ENCODE assay signal across 8 cellular contexts in the genomic region with DNA sequence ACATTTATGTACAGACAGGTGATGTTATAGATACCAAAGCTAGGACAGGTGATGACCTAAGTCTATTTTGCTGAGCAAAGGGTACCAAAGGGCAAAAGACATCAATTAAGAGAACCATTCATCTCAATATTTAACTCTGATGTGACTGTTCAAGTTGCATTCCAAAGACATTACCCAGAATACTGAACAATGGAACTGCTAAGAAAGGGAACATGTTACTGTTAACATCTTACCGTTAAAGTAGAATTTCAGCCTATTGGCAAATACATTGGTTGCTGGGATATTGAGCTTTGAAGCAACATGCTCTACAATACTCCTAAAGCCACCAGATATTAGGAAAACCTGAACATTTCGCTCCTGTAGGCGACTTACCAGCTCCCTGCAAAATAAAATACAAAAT. TPM values are rescaled to one million over a fixed set of nuclear protein-coding genes. Genes with fewer than 3 reads are reported as not detected.
A peak's percentile ranks its signal among the peaks of the same experiment; 100 is the strongest.
DNase-seq lines count a peak whose midpoint lies in the region; ATAC-seq, FAIRE-seq and TF ChIP-seq lines count a peak whose summit lies in the region.
"Not testable (repeated sequence)": the region's sequence is repeated elsewhere in the genome, so short reads cannot be mapped to it uniquely, and the experiment has no call there.

No MANE protein-coding gene starts in this region.

- TF ChIP-seq POLR2A in HCT116 (IDR thresholded peaks at IDR 0.05; ENCODE audit: borderline replicate concordance, extremely low read depth, insufficient read depth, insufficient read length): not testable (repeated sequence)

- TSS peak; percentile 26 for BruUV-seq in HCT116 (replicated peaks; lab: Mats Ljungman, UMichigan)

- not testable (repeated sequence) for H3K27me3 ChIP-seq in HCT116 (ENCODE audit: insufficient read depth, low read length); SK-N-SH (ENCODE audit: insufficient read depth); astrocyte (ENCODE audit: insufficient read depth, low read length); bronchial epithelial cell (ENCODE audit: control insufficient read depth, insufficient read depth, low read length)

- CTCF ChIA-PET in HCT116 (lab: Charles Lee): not testable (repeated sequence)
- CTCF ChIA-PET in SK-N-SH (lab: Yijun Ruan, JAX): interaction anchor here (0.6 to 1.0 kb wide), 2 partner anchors 45 to 63 kb away, joined by 3 to 4 read pairs; no protein-coding TSS in a partner anchor

- not testable (repeated sequence) for TF ChIP-seq EP300 in SK-N-SH (IDR thresholded peaks at IDR 0.05; ENCODE audit: borderline replicate concordance in 1 of 2, low read depth in 1 of 2, low read length in 1 of 2)

- H3K4me1 ChIP-seq in HCT116 (ENCODE audit: control insufficient read depth in 1 of 2, insufficient read depth in 2 of 2, low read length in 2 of 2); SK-N-SH (ENCODE audit: control insufficient read depth in 1 of 2, insufficient read depth in 2 of 2, low read depth in 1 of 2, low read length in 1 of 2); astrocyte (ENCODE audit: insufficient read depth, low read length): not testable (repeated sequence)

- H3K9ac ChIP-seq in HCT116 (ENCODE audit: low read length); SK-N-SH; astrocyte (ENCODE audit: low read length): not testable (repeated sequence)

- H3K9me3 ChIP-seq in HCT116 (ENCODE audit: control insufficient read depth in 1 of 2, insufficient read depth in 1 of 2, low read depth in 1 of 2, low read length in 2 of 2); SK-N-SH; astrocyte (ENCODE audit: insufficient read depth, low read depth, low read length): not testable (repeated sequence)

- H3K27ac ChIP-seq in HCT116 (ENCODE audit: low read depth, low read length); SK-N-SH (ENCODE audit: low read depth in 2 of 2, low read length in 1 of 2); astrocyte (ENCODE audit: low read depth, low read length): not testable (repeated sequence)

- H3F3A ChIP-seq in SK-N-SH (replicated peaks; ENCODE audit: insufficient read depth): not testable (repeated sequence)

- not testable (repeated sequence) for H3K4me2 ChIP-seq in HCT116 (ENCODE audit: low read length); SK-N-SH; astrocyte (ENCODE audit: low read length)

- POLR2A ChIA-PET in HCT116 (lab: Charles Lee): interaction anchor here (1.4 kb wide), 1 partner anchor 17 kb away, joined by 3 read pairs; no protein-coding TSS in a partner anchor
- POLR2A ChIA-PET in SK-N-SH (lab: Yijun Ruan, JAX): not testable (repeated sequence)

- H3K79me2 ChIP-seq in HCT116 (ENCODE audit: insufficient read depth, low read length); SK-N-SH (ENCODE audit: insufficient read depth); astrocyte (ENCODE audit: insufficient read depth, low read length): not testable (repeated sequence)

- TF ChIP-seq CTCF in HCT116 (IDR thresholded peaks at IDR 0.05 in 2 of 3, conservative IDR thresholded peaks at IDR 0.05 in 1 of 3; ENCODE audit: borderline replicate concordance in 1 of 3, insufficient read depth in 1 of 3, low read depth in 2 of 3, low read length in 2 of 3); SK-N-SH (IDR thresholded peaks at IDR 0.05); astrocyte (IDR thresholded peaks at IDR 0.05; ENCODE audit: insufficient read depth, low read depth, low read length); bronchial epithelial cell (IDR thresholded peaks at IDR 0.05; ENCODE audit: insufficient read depth, low read length, severe bottlenecking); epithelial cell of esophagus (IDR thresholded peaks at IDR 0.05; ENCODE audit: insufficient read depth, low read depth, low read length, missing control alignments); fibroblast of the aortic adventitia (IDR thresholded peaks at IDR 0.05; ENCODE audit: insufficient read depth, low read length); progenitor cell of endocrine pancreas (IDR thresholded peaks at IDR 0.05; ENCODE audit: unreplicated experiment): not testable (repeated sequence)

- not testable (repeated sequence) for H3K9me2 ChIP-seq in HCT116 (ENCODE audit: insufficient read depth); SK-N-SH

- peaks cover 14 to 25% of the 10 kb centered on the region in 2 experiments for H3K36me3 ChIP-seq in HCT116 (ENCODE audit: control insufficient read depth in 1 of 2, insufficient read depth in 2 of 2, low read length in 2 of 2)
- peaks cover 17 to 63% of the 10 kb centered on the region in 2 experiments for H3K36me3 ChIP-seq in SK-N-SH (replicated peaks in 1 of 2; ENCODE audit: control insufficient read depth in 1 of 2, insufficient read depth in 2 of 2, low read length in 1 of 2)
- H3K36me3 ChIP-seq in astrocyte (ENCODE audit: insufficient read depth, low read length): not testable (repeated sequence)
- H3K36me3 ChIP-seq in bronchial epithelial cell (ENCODE audit: control insufficient read depth, insufficient read depth, low read length): peaks cover 14% of the 10 kb centered on the region

- not testable (repeated sequence) for H4K20me1 ChIP-seq in HCT116 (ENCODE audit: insufficient read depth); SK-N-SH (ENCODE audit: insufficient read depth); astrocyte (ENCODE audit: insufficient read depth, low read length)

- H3K36me3 Mint-ChIP-seq in astrocyte (ENCODE audit: low read depth, unreplicated experiment): peaks cover 10% of the 10 kb centered on the region
- H3K36me3 Mint-ChIP-seq in progenitor cell of endocrine pancreas (ENCODE audit: insufficient read depth): peaks cover 14% of the 10 kb centered on the region

- FAIRE-seq in astrocyte (lab: Jason Lieb, UNC); bronchial epithelial cell (lab: Jason Lieb, UNC): not testable (repeated sequence)
- FAIRE-seq in urothelium cell line (lab: Jason Lieb, UNC): peak; percentile 94

- 91% methylated on average over 3 of the region's 3 CpGs for WGBS in SK-N-SH (ENCODE audit: low lambda C conversion rate)

- TF ChIP-seq RAD21 in HCT116 (IDR thresholded peaks at IDR 0.05; ENCODE audit: low read depth); SK-N-SH (IDR thresholded peaks at IDR 0.05; ENCODE audit: low read length): not testable (repeated sequence)

- not testable (repeated sequence) for H2AFZ ChIP-seq in HCT116 (ENCODE audit: low read depth, low read length, poor library complexity, severe bottlenecking); SK-N-SH (ENCODE audit: low read depth); astrocyte (ENCODE audit: low read depth, low read length)

- RAD21 ChIA-PET in HCT116 (lab: Charles Lee; ENCODE audit: low non-redundant PET in 1 of 2, low total read pairs in 2 of 2, uncharacterized antibody in 2 of 2, unreplicated experiment in 2 of 2): not testable (repeated sequence)

- DNase-seq in HCT116 (ENCODE audit: low read depth, low spot score); SK-N-SH; astrocyte (ENCODE audit: low read depth); progenitor cell of endocrine pancreas (ENCODE audit: low spot score, unreplicated experiment); urothelium cell line (ENCODE audit: low spot score): not testable (repeated sequence)
- DNase-seq in bronchial epithelial cell (ENCODE audit: low read depth) (peak; percentile 25), epithelial cell of esophagus (ENCODE audit: low read depth) (peak; percentile 14), fibroblast of the aortic adventitia (ENCODE audit: low read depth) (peak; percentile 45)

- H3K9me3 Mint-ChIP-seq in astrocyte (ENCODE audit: unreplicated experiment); progenitor cell of endocrine pancreas (ENCODE audit: low read depth): not testable (repeated sequence)

- not testable (repeated sequence) for H3K4me3 ChIP-seq in HCT116 (replicated peaks in 1 of 2; ENCODE audit: low read depth in 1 of 2, low read length in 2 of 2); SK-N-SH (ENCODE audit: low read depth in 2 of 2, low read length in 1 of 2); astrocyte (ENCODE audit: insufficient read depth, low read depth, low read length); bronchial epithelial cell (ENCODE audit: low read depth, low read length); epithelial cell of esophagus (ENCODE audit: low read length); fibroblast of the aortic adventitia (ENCODE audit: low read depth, low read length)

- ATAC-seq in HCT116: not testable (repeated sequence)

- not testable (repeated sequence) for H3K4me1 Mint-ChIP-seq in astrocyte (ENCODE audit: low read depth, unreplicated experiment); progenitor cell of endocrine pancreas (ENCODE audit: low read depth)

- not testable (repeated sequence) for H3K27me3 Mint-ChIP-seq in astrocyte (ENCODE audit: low read depth, unreplicated experiment); progenitor cell of endocrine pancreas

- H3K27ac Mint-ChIP-seq in astrocyte (ENCODE audit: unreplicated experiment) (peak overlapping the region; percentile 12), progenitor cell of endocrine pancreas (peak overlapping the region; percentile 29)

- intact Hi-C loops in HCT116 (cut with micrococcal nuclease): not testable (repeated sequence)

- not testable (repeated sequence) for H3K4me3 Mint-ChIP-seq in astrocyte (ENCODE audit: unreplicated experiment); progenitor cell of endocrine pancreas (ENCODE audit: low read depth)

RNA-seq across cellular contexts. Expression of gene PSPH, which starts 34.2 kb away (rescaled TPM):
- 50.7 TPM for total RNA-seq in HCT116 (2021; ENCODE audit: unreplicated experiment)
- polyA plus RNA-seq in HCT116 (2012): 36.6 and 45.9 TPM in 2 replicates
- 42.0 and 50.5 TPM in 2 replicates for polyA plus RNA-seq in SK-N-SH (2012; rRNA removed)
- 39.5 and 46.6 TPM in 2 replicates for polyA plus RNA-seq in SK-N-SH (2012; cell fraction: cytosol; rRNA removed)
- polyA plus RNA-seq in SK-N-SH (2012; cell fraction: nucleus; rRNA removed): 37.2 and 37.3 TPM in 2 replicates
- total RNA-seq in astrocyte: 69.2 and 72.7 TPM in 2 replicates
- total RNA-seq in bronchial epithelial cell: 162 and 199 TPM in 2 replicates
- total RNA-seq in fibroblast of the aortic adventitia (ENCODE audit: low replicate concordance): 48.8 and 84.3 TPM in 2 replicates
- 36.6 and 39.8 TPM in 2 replicates for total RNA-seq in progenitor cell of endocrine pancreas

RNA-seq across cellular contexts. Expression of gene CCT6A, which starts 34.6 kb away (rescaled TPM):
- 257 TPM for total RNA-seq in HCT116 (2021; ENCODE audit: unreplicated experiment)
- 215 and 226 TPM in 2 replicates for polyA plus RNA-seq in HCT116 (2012)
- polyA plus RNA-seq in SK-N-SH (2012; rRNA removed): 221 and 345 TPM in 2 replicates
- polyA plus RNA-seq in SK-N-SH (2012; cell fraction: cytosol; rRNA removed): 338 and 380 TPM in 2 replicates
- polyA plus RNA-seq in SK-N-SH (2012; cell fraction: nucleus; rRNA removed): 175 and 324 TPM in 2 replicates
- 160 and 180 TPM in 2 replicates for total RNA-seq in astrocyte
- 254 and 371 TPM in 2 replicates for total RNA-seq in bronchial epithelial cell
- 188 and 193 TPM in 2 replicates for total RNA-seq in fibroblast of the aortic adventitia (ENCODE audit: low replicate concordance)
- 150 and 159 TPM in 2 replicates for total RNA-seq in progenitor cell of endocrine pancreas

RNA-seq across cellular contexts. Expression of gene SUMF2, which starts 47.1 kb away (rescaled TPM):
- total RNA-seq in HCT116 (2021; ENCODE audit: unreplicated experiment) (173 TPM), astrocyte (87.8 and 96.0 TPM in 2 replicates), bronchial epithelial cell (220 and 228 TPM in 2 replicates), fibroblast of the aortic adventitia (ENCODE audit: low replicate concordance) (177 and 199 TPM in 2 replicates), progenitor cell of endocrine pancreas (89.5 and 90.8 TPM in 2 replicates)
- polyA plus RNA-seq in HCT116 (2012): 154 and 174 TPM in 2 replicates
- 130 and 162 TPM in 2 replicates for polyA plus RNA-seq in SK-N-SH (2012; rRNA removed)
- 82.7 and 115 TPM in 2 replicates for polyA plus RNA-seq in SK-N-SH (2012; cell fraction: cytosol; rRNA removed)
- 182 and 258 TPM in 2 replicates for polyA plus RNA-seq in SK-N-SH (2012; cell fraction: nucleus; rRNA removed)

RNA-seq across cellular contexts. Expression of gene NIPSNAP2, which starts 52.6 kb away (rescaled TPM):
- total RNA-seq in HCT116 (2021; ENCODE audit: unreplicated experiment): 62.4 TPM
- polyA plus RNA-seq in HCT116 (2012): 31.9 and 41.6 TPM in 2 replicates
- polyA plus RNA-seq in SK-N-SH (2012; rRNA removed): 57.5 and 64.7 TPM in 2 replicates
- 72.8 and 90.7 TPM in 2 replicates for polyA plus RNA-seq in SK-N-SH (2012; cell fraction: cytosol; rRNA removed)
- 22.1 and 41.7 TPM in 2 replicates for polyA plus RNA-seq in SK-N-SH (2012; cell fraction: nucleus; rRNA removed)
- 33.2 and 37.4 TPM in 2 replicates for total RNA-seq in astrocyte
- total RNA-seq in bronchial epithelial cell: 54.4 and 65.3 TPM in 2 replicates
- total RNA-seq in fibroblast of the aortic adventitia (ENCODE audit: low replicate concordance): 32.2 and 55.0 TPM in 2 replicates
- total RNA-seq in progenitor cell of endocrine pancreas: 50.3 and 56.3 TPM in 2 replicates
